In genomic region chr17:3978421-3979275, GRCh38 we compare ENCODE assay signal across 1 cellular context.
TF ChIP-seq lines count a peak whose summit lies in the region.

No MANE protein-coding gene starts in this region.

TF ChIP-seq in WTC11, 78 proteins besides CTCF, POLR2A, EP300 and RAD21 (continued from another document):
- TF ChIP-seq ZSCAN18 (CRISPR knock-in tag; IDR thresholded peaks at IDR 0.05) (no peak), MYBL2 (CRISPR knock-in tag; IDR thresholded peaks at IDR 0.05) (no peak)
